ENCODE assay signal across 13 cellular contexts in the genomic region with DNA sequence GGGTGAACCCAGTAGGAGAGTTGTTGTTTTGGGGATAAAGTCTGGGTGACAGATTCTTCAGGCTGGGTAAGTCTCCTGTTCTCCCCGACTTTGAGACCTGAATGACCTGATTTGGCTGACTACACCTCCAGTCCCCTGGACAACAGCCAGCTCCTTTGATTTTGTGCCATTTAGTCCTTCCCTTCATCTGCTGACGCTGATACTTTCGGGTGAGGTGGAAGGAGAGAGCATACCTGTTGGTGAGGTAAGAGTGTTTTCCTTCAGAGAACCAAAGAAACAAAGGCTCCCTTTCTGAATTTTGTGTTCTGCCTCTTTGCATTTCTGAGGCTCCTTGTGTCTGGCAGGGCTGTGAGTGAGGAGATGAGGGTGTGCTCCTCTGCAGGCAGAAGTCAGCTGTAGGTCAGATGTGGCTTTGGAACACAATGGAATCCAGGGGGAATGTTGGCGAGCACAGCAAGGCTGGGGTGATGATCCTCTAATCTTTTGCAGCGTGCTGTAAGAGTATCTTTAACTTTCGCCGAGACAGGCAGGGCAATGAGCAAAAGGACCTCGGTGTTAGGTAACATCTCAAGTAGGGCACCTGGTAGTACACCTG. TPM values are rescaled to one million over a fixed set of nuclear protein-coding genes. Genes with fewer than 3 reads are reported as not detected.
DNase-seq lines count a peak whose midpoint lies in the region; ATAC-seq and TF ChIP-seq lines count a peak whose summit lies in the region.
"Had no signal": no experiment of that assay in that cellular context is flagged by ENCODE, and none has a peak within 500 bp of the region (broad histone marks: within the 10 kb centered on the region; RNA-seq: fewer than 3 reads in every experiment).

No MANE protein-coding gene starts in this region.

- H3F3A ChIP-seq in Loucy (ENCODE audit: low read depth), result no peaks in the 10 kb centered on the region

- peaks cover 37% of the 10 kb centered on the region for H3K4me1 ChIP-seq in Loucy (ENCODE audit: insufficient read depth, low read length, poor library complexity, severe bottlenecking)
- H3K4me1 ChIP-seq in right cardiac atrium (ENCODE audit: control insufficient read depth, insufficient read depth, low read length), result peaks cover 22% of the 10 kb centered on the region
- H3K4me1 ChIP-seq in thoracic aorta (ENCODE audit: control insufficient read depth in 1 of 2, low read depth in 2 of 2), result peaks cover 38 to 94% of the 10 kb centered on the region in 2 donors
- H3K4me1 ChIP-seq: colonic mucosa had no signal

- H4K20me1 ChIP-seq in Loucy (ENCODE audit: insufficient read depth, low read length, poor library complexity, severe bottlenecking), result peaks cover 81% of the 10 kb centered on the region

- ATAC-seq in right cardiac atrium (peak in 1 of 2 donors; percentile 42), thoracic aorta (ENCODE audit: insufficient number of reproducible peaks, low FRiP score, low read depth) (no peak)

- H3K27me3 ChIP-seq in Loucy (ENCODE audit: insufficient read depth, low read length, poor library complexity, severe bottlenecking) (no peaks in the 10 kb centered on the region), right cardiac atrium (ENCODE audit: control insufficient read depth, insufficient read depth) (no peaks in the 10 kb centered on the region), thoracic aorta (replicated peaks; ENCODE audit: insufficient read depth) (no peaks in the 10 kb centered on the region), MG63 (no peaks in the 10 kb centered on the region)
- H3K27me3 ChIP-seq: colonic mucosa had no signal

- H3K27ac ChIP-seq in right cardiac atrium (ENCODE audit: low read length), result peak overlapping the region; percentile 57
- peak overlapping the region; percentile 32 to 46 for H3K27ac ChIP-seq in thoracic aorta
- H3K27ac ChIP-seq: colonic mucosa had no signal

- H2AFZ ChIP-seq in Loucy (ENCODE audit: low read length), result no peak overlapping the region

- DNase-seq in choroid plexus epithelial cell (ENCODE audit: low read depth), result peak; percentile 15
- DNase-seq in right cardiac atrium, result no peak
- no peak for DNase-seq in thoracic aorta (ENCODE audit: low spot score)
- no peak for DNase-seq in NCI-H2029 (lab: John Stamatoyannopoulos, UW)
- no peak for DNase-seq in MG63
- no peak for DNase-seq in GM19238 (ENCODE audit: insufficient read length, low spot score)
- DNase-seq: CD8-positive, alpha-beta memory T cell; colonic mucosa; nephron progenitor cell; retina; stimulated activated CD4-positive, alpha-beta T cell treated with anti-CD3 and anti-CD28 coated beads, Interleukin-2, amount 100 ng/mL, for 24 hours had no signal

- H3K9me2 ChIP-seq in Loucy (replicated peaks; ENCODE audit: low read depth, low read length), result no peaks in the 10 kb centered on the region

- peak overlapping the region; percentile 42 for H3K4me2 ChIP-seq in Loucy (ENCODE audit: low read depth, low read length, poor library complexity, severe bottlenecking)

- H3K9ac ChIP-seq in Loucy (ENCODE audit: low read depth, low read length, poor library complexity, severe bottlenecking), result no peak overlapping the region

- peaks cover 100% of the 10 kb centered on the region for H3K79me2 ChIP-seq in Loucy (ENCODE audit: insufficient read depth, low read length)

- intact Hi-C loops in right cardiac atrium (cut with DNase I), result no loop called here

- 76% methylated on average over 8 of the region's 8 CpGs for WGBS in right cardiac atrium

- TF ChIP-seq CTCF in Loucy (conservative IDR thresholded peaks at IDR 0.05; ENCODE audit: low read length), result no peak
- no peak for TF ChIP-seq CTCF in choroid plexus epithelial cell (conservative IDR thresholded peaks at IDR 0.05; ENCODE audit: low read depth, low read length)
- no peak for TF ChIP-seq CTCF in thoracic aorta (IDR thresholded peaks at IDR 0.05)

- H3K4me3 ChIP-seq in Loucy (ENCODE audit: low read length, poor library complexity, severe bottlenecking) (no peak overlapping the region), choroid plexus epithelial cell (ENCODE audit: low read depth, low read length) (no peak overlapping the region), right cardiac atrium (ENCODE audit: low read length) (no peak overlapping the region), thoracic aorta (no peak overlapping the region), MG63 (no peak overlapping the region)
- H3K4me3 ChIP-seq: colonic mucosa, lung had no signal

- peaks cover 37% of the 10 kb centered on the region; the same call in 1 of the 2 replicates for H3K36me3 ChIP-seq in Loucy (ENCODE audit: insufficient read depth, low read length)
- H3K36me3 ChIP-seq in thoracic aorta, result no peaks in the 10 kb centered on the region
- no peaks in the 10 kb centered on the region for H3K36me3 ChIP-seq in MG63
- H3K36me3 ChIP-seq: colonic mucosa had no signal

- H3K9me3 ChIP-seq in Loucy (ENCODE audit: insufficient read depth, low read depth, low read length) (no peaks in the 10 kb centered on the region), right cardiac atrium (ENCODE audit: control insufficient read depth, low read length) (no peaks in the 10 kb centered on the region), thoracic aorta (no peaks in the 10 kb centered on the region), MG63 (no peaks in the 10 kb centered on the region)
- H3K9me3 ChIP-seq: colonic mucosa had no signal

RNA-seq across cellular contexts. Expression of a gene that starts 12.1 kb away (rescaled TPM):
- total RNA-seq in right cardiac atrium, result 10 to 100 TPM in 3 of 4 donors, 1 to 10 TPM in 1; 9.9 to 31.4 (median 11.7) TPM
- 2.9 TPM for polyA plus RNA-seq in right cardiac atrium
- 10 to 100 TPM; 41.4 to 58.4 TPM for total RNA-seq in thoracic aorta
- total RNA-seq in MG63 (2014; rRNA removed; shearing (Covaris generic); ENCODE audit: low replicate concordance), result 2.3 and 3.0 TPM in 2 replicates
